In genomic region chr6:82248233-82248735, GRCh38 we compare ENCODE assay signal across 8 cellular contexts. TPM values are rescaled to one million over a fixed set of nuclear protein-coding genes. Genes with fewer than 3 reads are reported as not detected.
A peak's percentile ranks its signal among the peaks of the same experiment; 100 is the strongest.
DNase-seq lines count a peak whose midpoint lies in the region; ATAC-seq and TF ChIP-seq lines count a peak whose summit lies in the region.

No MANE protein-coding gene starts in this region.

- TF ChIP-seq CTCF in mucosa of descending colon (IDR thresholded peaks at IDR 0.05): no peak

- no peaks in the 10 kb centered on the region for H3K27me3 ChIP-seq in effector memory CD4-positive, alpha-beta T cell (replicated peaks; ENCODE audit: control insufficient read depth, insufficient read depth, low read length, poor library complexity, severe bottlenecking)

- intact Hi-C loops in mucosa of descending colon (cut with DNase I, micrococcal nuclease): loop anchor here in 1 of 2 donors (10.0 kb wide), 1 partner anchor 817 kb away; the partner anchor contains the start of genes DOP1A and UBE3D

- ATAC-seq in GM18873 (IDR thresholded peaks at IDR 0.05; ENCODE audit: low FRiP score, unreplicated experiment) (peak; percentile 77), HG03103 (IDR thresholded peaks at IDR 0.05; ENCODE audit: low read depth, unreplicated experiment) (peak; percentile 21), mucosa of descending colon (peak; percentile 78)

- H3K27ac ChIP-seq in effector memory CD4-positive, alpha-beta T cell (ENCODE audit: insufficient read depth, low read length, poor library complexity, severe bottlenecking): peak overlapping the region; percentile 76

- peak overlapping the region; percentile 74 for H3K4me3 ChIP-seq in effector memory CD4-positive, alpha-beta T cell (ENCODE audit: insufficient read depth, low read depth, low read length, poor library complexity, severe bottlenecking)
- peak overlapping the region; percentile 58 for H3K4me3 ChIP-seq in mucosa of descending colon

- no peaks in the 10 kb centered on the region for H3K36me3 ChIP-seq in effector memory CD4-positive, alpha-beta T cell (ENCODE audit: control insufficient read depth, insufficient read depth, low read length)
- no peaks in the 10 kb centered on the region for H3K36me3 ChIP-seq in mucosa of descending colon (ENCODE audit: low read depth)

- H3K4me1 ChIP-seq in effector memory CD4-positive, alpha-beta T cell (ENCODE audit: control insufficient read depth, insufficient read depth, low read length, poor library complexity, severe bottlenecking): peaks cover 15% of the 10 kb centered on the region
- peaks cover 10% of the 10 kb centered on the region for H3K4me1 ChIP-seq in mucosa of descending colon (ENCODE audit: low read depth)

- DNase-seq in COLO668 (lab: John Stamatoyannopoulos, UW; ENCODE audit: unreplicated experiment) (peak; percentile 52), RPMI7951 (ENCODE audit: low read depth) (peak; percentile 52), mucosa of descending colon (peak in 1 of 3 donors; percentile 49), cerebellum (ENCODE audit: low spot score) (no peak), NAMALWA (ENCODE audit: low spot score) (no peak)
- no peak for DNase-seq in effector memory CD4-positive, alpha-beta T cell

- no peaks in the 10 kb centered on the region for H3K9me3 ChIP-seq in effector memory CD4-positive, alpha-beta T cell (ENCODE audit: control insufficient read depth, low read length)
- H3K9me3 ChIP-seq in mucosa of descending colon: no peaks in the 10 kb centered on the region

RNA-seq across cellular contexts. Expression of gene IBTK, which starts 0.7 kb away (rescaled TPM):
- total RNA-seq in RPMI7951 (2014; rRNA removed; shearing (Covaris generic)): 35.3 and 41.5 TPM in 2 replicates
- total RNA-seq in mucosa of descending colon (10 to 100 TPM; 30.6 to 42.9 (median 32.8) TPM), cerebellum (65.4 TPM)

Comparison
In these comparisons a context has a peak if more than half of its experiments do, and no peak if none do; other contexts are left out.
1. DNase-seq: peak in COLO668 (single experiment) and RPMI7951 (single experiment); none in effector memory CD4-positive, alpha-beta T cell (0 of 3), cerebellum (single experiment) and NAMALWA (single experiment).
2. ATAC-seq: peak in every context shown above with its lines; median percentile 78 in mucosa of descending colon; 77 in GM18873; 21 in HG03103.